14 cellular contexts compared by ENCODE assay signal in genomic region chr2:20451346-20451745, GRCh38. TPM values are rescaled to one million over a fixed set of nuclear protein-coding genes. Genes with fewer than 3 reads are reported as not detected.
DNase-seq lines count a peak whose midpoint lies in the region; FAIRE-seq and TF ChIP-seq lines count a peak whose summit lies in the region.
"Had no signal": no experiment of that assay in that cellular context is flagged by ENCODE, and none has a peak within 500 bp of the region (broad histone marks: within the 10 kb centered on the region; RNA-seq: fewer than 3 reads in every experiment).

No MANE protein-coding gene starts in this region.

- no peak for FAIRE-seq in D721Med (lab: Jason Lieb, UNC)

- H3K27ac ChIP-seq in endodermal cell (ENCODE audit: low read depth, low read length) (no peak overlapping the region), mesodermal cell (ENCODE audit: low read depth, low read length, severe bottlenecking) (peak overlapping the region; percentile 17), subcutaneous abdominal adipose tissue (ENCODE audit: low read depth, low read length) (peak overlapping the region; percentile 93)

- H3K36me3 ChIP-seq in endodermal cell (ENCODE audit: control insufficient read depth, insufficient read depth, low read length): no peaks in the 10 kb centered on the region
- peaks cover 22% of the 10 kb centered on the region for H3K36me3 ChIP-seq in mesodermal cell (ENCODE audit: control insufficient read depth, insufficient read depth, low read length)
- H3K36me3 ChIP-seq in subcutaneous abdominal adipose tissue (ENCODE audit: control insufficient read depth in 5 of 5, insufficient read depth in 5 of 5, low read length in 5 of 5): peaks cover 6 to 18% (median 16%) of the 10 kb centered on the region in 5 donors

- POLR2A ChIA-PET in activated CD4-positive, alpha-beta memory T cell treated with anti-CD3 and anti-CD28 coated beads, Interleukin-2, amount 10 ng/mL, durations not matched to agents 7 days and 5 days (lab: Charles Lee): no interaction called here

- no peaks in the 10 kb centered on the region for H3K36me3 Mint-ChIP-seq in activated CD4-positive, alpha-beta memory T cell treated with anti-CD3 and anti-CD28 coated beads, Interleukin-2, amount 10 ng/mL, durations not matched to agents 7 days and 5 days (ENCODE audit: low read depth)
- no peaks in the 10 kb centered on the region for H3K36me3 Mint-ChIP-seq in endodermal cell (ENCODE audit: low read depth)
- H3K36me3 Mint-ChIP-seq: naive thymus-derived CD4-positive, alpha-beta T cell had no signal

- peaks cover 38% of the 10 kb centered on the region for H3K27me3 Mint-ChIP-seq in activated CD4-positive, alpha-beta memory T cell treated with anti-CD3 and anti-CD28 coated beads, Interleukin-2, amount 10 ng/mL, durations not matched to agents 7 days and 5 days
- peaks cover 4% of the 10 kb centered on the region for H3K27me3 Mint-ChIP-seq in endodermal cell (ENCODE audit: insufficient read depth)

- H3K4me3 ChIP-seq in endodermal cell (ENCODE audit: low read length): no peak overlapping the region
- no peak overlapping the region for H3K4me3 ChIP-seq in mesodermal cell (ENCODE audit: extremely low read depth, insufficient read depth, low read length, poor library complexity, severe bottlenecking)
- H3K4me3 ChIP-seq in subcutaneous abdominal adipose tissue (ENCODE audit: low read depth in 1 of 5, low read length in 5 of 5): peak overlapping the region in 2 of 5 donors; percentile 8 to 99

- no peaks in the 10 kb centered on the region for H3K9me3 Mint-ChIP-seq in activated CD4-positive, alpha-beta memory T cell treated with anti-CD3 and anti-CD28 coated beads, Interleukin-2, amount 10 ng/mL, durations not matched to agents 7 days and 5 days
- H3K9me3 Mint-ChIP-seq in endodermal cell: no peaks in the 10 kb centered on the region
- H3K9me3 Mint-ChIP-seq: activated T-cell treated with anti-CD3 and anti-CD28 coated beads, Interleukin-2, amount 50 U/mL, for 72 hours; naive thymus-derived CD4-positive, alpha-beta T cell had no signal

- in situ Hi-C loops in GM13976 (cut with MboI; ENCODE audit: low sequenced_read_pairs, unreplicated experiment): no loop called here

- H3K9me3 ChIP-seq in endodermal cell (ENCODE audit: control insufficient read depth, low read length) (no peaks in the 10 kb centered on the region), mesodermal cell (ENCODE audit: control insufficient read depth, low read length) (no peaks in the 10 kb centered on the region), subcutaneous abdominal adipose tissue (ENCODE audit: control insufficient read depth in 5 of 5, low read length in 5 of 5) (no peaks in the 10 kb centered on the region)
- H3K9me3 ChIP-seq: Caco-2 had no signal

- peak; percentile 11 for DNase-seq in activated CD4-positive, alpha-beta memory T cell treated with anti-CD3 and anti-CD28 coated beads, Interleukin-2, amount 10 ng/mL, durations not matched to agents 7 days and 5 days
- DNase-seq in endodermal cell (no peak), GOT3 (lab: John Stamatoyannopoulos, UW) (no peak), DMS 273 treated with DMSO at 0.1 percent for 48 hours (lab: John Stamatoyannopoulos, UW) (no peak), GM13976 (ENCODE audit: low spot score) (no peak), D721Med (ENCODE audit: insufficient read length, low spot score) (no peak)
- DNase-seq: activated T-cell treated with anti-CD3 and anti-CD28 coated beads, Interleukin-2, amount 50 U/mL, for 72 hours; Caco-2; cortex of kidney; naive thymus-derived CD4-positive, alpha-beta T cell; RPMI8226; stimulated activated CD4-positive, alpha-beta T cell treated with anti-CD3 and anti-CD28 coated beads, Interleukin-4, amount 100 ng/mL, for 24 hours had no signal

- H3K27me3 ChIP-seq in endodermal cell (ENCODE audit: control insufficient read depth, insufficient read depth, low read length, poor library complexity, severe bottlenecking) (no peaks in the 10 kb centered on the region), subcutaneous abdominal adipose tissue (ENCODE audit: control insufficient read depth in 5 of 5, insufficient read depth in 4 of 5, low read length in 5 of 5) (no peaks in the 10 kb centered on the region)

- H3K4me1 Mint-ChIP-seq in activated CD4-positive, alpha-beta memory T cell treated with anti-CD3 and anti-CD28 coated beads, Interleukin-2, amount 10 ng/mL, durations not matched to agents 7 days and 5 days: peaks cover 6% of the 10 kb centered on the region
- peaks cover 34% of the 10 kb centered on the region for H3K4me1 Mint-ChIP-seq in endodermal cell

- no peak overlapping the region for H3K9ac ChIP-seq in endodermal cell (ENCODE audit: extremely low read depth, low read length, poor library complexity, severe bottlenecking)
- H3K9ac ChIP-seq in subcutaneous abdominal adipose tissue (ENCODE audit: low read length in 5 of 5): peak overlapping the region in 1 of 5 donors; percentile 97

- CTCF ChIA-PET in activated CD4-positive, alpha-beta memory T cell treated with anti-CD3 and anti-CD28 coated beads, Interleukin-2, amount 10 ng/mL, durations not matched to agents 7 days and 5 days (lab: Charles Lee): interaction anchor here (0.6 to 2.7 kb wide), 3 partner anchors 12 to 574 kb away, joined by 3 to 13 read pairs (median 3); no protein-coding TSS in a partner anchor

- no peak overlapping the region for H3K27ac Mint-ChIP-seq in activated CD4-positive, alpha-beta memory T cell treated with anti-CD3 and anti-CD28 coated beads, Interleukin-2, amount 10 ng/mL, durations not matched to agents 7 days and 5 days
- no peak overlapping the region for H3K27ac Mint-ChIP-seq in endodermal cell
- H3K27ac Mint-ChIP-seq: activated T-cell treated with anti-CD3 and anti-CD28 coated beads, Interleukin-2, amount 50 U/mL, for 72 hours; naive thymus-derived CD4-positive, alpha-beta T cell had no signal

- H3K4me1 ChIP-seq in endodermal cell (ENCODE audit: control insufficient read depth, insufficient read depth, low read length) (peaks cover 14% of the 10 kb centered on the region), mesodermal cell (ENCODE audit: control insufficient read depth, insufficient read depth, low read length, poor library complexity, severe bottlenecking) (peaks cover 19% of the 10 kb centered on the region), subcutaneous abdominal adipose tissue (ENCODE audit: control insufficient read depth in 5 of 5, insufficient read depth in 5 of 5, low read length in 5 of 5) (peaks cover 4 to 37% (median 23%) of the 10 kb centered on the region in 5 donors)

- no peak overlapping the region for H3K4me3 Mint-ChIP-seq in activated CD4-positive, alpha-beta memory T cell treated with anti-CD3 and anti-CD28 coated beads, Interleukin-2, amount 10 ng/mL, durations not matched to agents 7 days and 5 days
- peak overlapping the region; percentile 90 for H3K4me3 Mint-ChIP-seq in endodermal cell
- H3K4me3 Mint-ChIP-seq: activated T-cell treated with anti-CD3 and anti-CD28 coated beads, Interleukin-2, amount 50 U/mL, for 72 hours; naive thymus-derived CD4-positive, alpha-beta T cell had no signal

- 78 to 85% methylated on average over 4 of the region's 4 CpGs for WGBS in endodermal cell (ENCODE audit: insufficient coverage in 1 of 2, insufficient read length in 1 of 2), 2 experiments
- 83 to 88% methylated on average over 4 of the region's 4 CpGs for WGBS in mesodermal cell (ENCODE audit: insufficient coverage in 2 of 2), 2 experiments

- TF ChIP-seq CTCF in endodermal cell (conservative IDR thresholded peaks at IDR 0.05) (no peak), GM13976 (IDR thresholded peaks at IDR 0.05; ENCODE audit: borderline replicate concordance, control extremely low read depth, extremely low read depth, insufficient read depth, missing control alignments) (no peak), D721Med (IDR thresholded peaks at IDR 0.05; ENCODE audit: insufficient read depth, missing control alignments) (no peak)

RNA-seq across cellular contexts. Expression of gene RHOB, which starts 4.5 kb away (rescaled TPM):
- 10 to 100 TPM; 14.0 to 14.4 TPM for total RNA-seq in activated CD4-positive, alpha-beta memory T cell treated with anti-CD3 and anti-CD28 coated beads, Interleukin-2, amount 10 ng/mL, durations not matched to agents 7 days and 5 days
- 10 to 100 TPM; 25.6 to 47.0 TPM for total RNA-seq in endodermal cell
- polyA plus RNA-seq in endodermal cell (2013, experiment 1 of 2): 148 TPM
- polyA plus RNA-seq in endodermal cell (2013, experiment 2 of 2): 167 TPM
- polyA plus RNA-seq in mesodermal cell (2013, experiment 1 of 2): 198 TPM
- 134 TPM for polyA plus RNA-seq in mesodermal cell (2013, experiment 2 of 2)
